8 cellular contexts compared by ENCODE assay signal in the genomic region with DNA sequence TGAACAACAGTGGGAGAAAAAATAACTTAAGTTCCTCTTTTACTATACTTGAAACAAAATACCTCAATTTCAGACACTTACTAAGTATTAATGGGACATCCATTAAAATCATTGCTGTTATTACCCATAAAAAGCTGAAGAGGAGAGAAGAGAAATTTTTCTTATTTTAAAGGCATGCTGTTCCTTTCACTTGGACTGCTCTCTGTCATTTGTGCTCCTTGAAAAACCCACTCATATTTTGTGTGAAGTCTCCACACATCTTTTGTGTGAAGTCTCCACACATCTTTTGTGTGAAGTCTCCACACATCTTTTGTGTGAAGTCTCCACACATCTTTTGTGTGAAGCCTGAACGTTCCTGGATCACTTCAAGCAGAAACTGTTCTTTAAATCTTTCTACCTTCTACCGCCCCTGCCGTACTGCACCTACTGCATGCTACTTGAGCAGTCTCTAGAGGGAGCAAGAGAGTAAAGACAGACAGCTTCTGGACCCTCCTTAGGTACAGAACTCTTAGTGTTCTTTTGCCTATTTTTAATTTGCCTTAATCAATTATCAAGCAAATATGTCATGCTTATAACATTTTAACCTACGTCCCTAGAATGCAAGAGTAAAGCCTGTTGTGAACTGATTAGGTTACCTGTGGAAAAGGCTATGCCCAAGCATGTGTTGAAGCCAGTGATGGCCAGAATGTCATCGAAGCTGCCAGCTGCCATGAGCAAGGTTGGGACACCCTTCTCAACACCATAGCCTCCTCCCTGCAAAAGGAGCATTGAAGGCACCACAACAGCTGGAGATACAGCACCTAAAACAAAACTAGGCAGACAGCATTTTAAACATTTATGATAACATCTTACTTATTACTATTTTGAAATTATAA. TPM values are rescaled to one million over a fixed set of nuclear protein-coding genes. Genes with fewer than 3 reads are reported as not detected.
DNase-seq lines count a peak whose midpoint lies in the region; ATAC-seq, FAIRE-seq and TF ChIP-seq lines count a peak whose summit lies in the region.

No MANE protein-coding gene starts in this region.

- no peaks in the 10 kb centered on the region for H3K27me3 Mint-ChIP-seq in H9 (ENCODE audit: low read depth)
- H3K27me3 Mint-ChIP-seq in naive B cell: no peaks in the 10 kb centered on the region

- no peak overlapping the region for H2BK15ac ChIP-seq in H9 (ENCODE audit: low read depth, low read length)

- TF ChIP-seq POLR2A in endothelial cell of umbilical vein (IDR thresholded peaks at IDR 0.05; ENCODE audit: low read depth, low read length): no peak

- peak; percentile 95 to 99 for ATAC-seq in naive B cell (ENCODE audit: low read depth in 2 of 2)

- no peak overlapping the region for H2AK5ac ChIP-seq in H9 (ENCODE audit: insufficient read length, low read length)

- H3K36me3 ChIP-seq in GM06990 (ENCODE audit: control insufficient read depth, insufficient read depth, low read length) (peaks cover 2% of the 10 kb centered on the region), WERI-Rb-1 (no peaks in the 10 kb centered on the region; the same call in 1 of the 2 replicates), endothelial cell of umbilical vein (ENCODE audit: control insufficient read depth in 2 of 2, extremely low read depth in 1 of 2, insufficient read depth in 2 of 2, low read length in 2 of 2) (peaks cover 0 to 6% of the 10 kb centered on the region in 2 experiments)

- H2BK20ac ChIP-seq in H9 (ENCODE audit: low read depth, low read length, poor library complexity, severe bottlenecking): no peak overlapping the region

- no peak overlapping the region for H4K5ac ChIP-seq in H9 (ENCODE audit: insufficient read length, low read depth, low read length)

- no peak overlapping the region for H2AFZ ChIP-seq in H9 (ENCODE audit: low read length)
- H2AFZ ChIP-seq in endothelial cell of umbilical vein (ENCODE audit: low read depth, low read length): no peak overlapping the region

- no peak overlapping the region for H3K18ac ChIP-seq in H9 (ENCODE audit: insufficient read length, low read depth, low read length)

- H2BK12ac ChIP-seq in H9 (ENCODE audit: insufficient read length, low read depth, low read length): no peak overlapping the region

- H3K4me3 Mint-ChIP-seq in H9: no peak overlapping the region
- peak overlapping the region in 3 of 8 donors; percentile 21 to 71 (median 60) for H3K4me3 Mint-ChIP-seq in naive B cell

- no TSS peak for BruUV-seq in endothelial cell of umbilical vein (replicated peaks; lab: Mats Ljungman, UMichigan)

- no peaks in the 10 kb centered on the region for H4K20me1 ChIP-seq in H9 (ENCODE audit: control insufficient read depth, insufficient read depth, insufficient read length)
- no peaks in the 10 kb centered on the region for H4K20me1 ChIP-seq in endothelial cell of umbilical vein (replicated peaks; ENCODE audit: control insufficient read depth, extremely low read depth, insufficient read depth, low read length)

- H3K9me1 ChIP-seq in endothelial cell of umbilical vein (replicated peaks; ENCODE audit: control insufficient read depth, extremely low read depth, insufficient read depth, low read length): no peaks in the 10 kb centered on the region

- DNase-seq in GM06990 (ENCODE audit: extremely low read depth, insufficient read length) (peak; percentile 8), H9 (peak; percentile 41), LHCN-M2 (ENCODE audit: low read depth) (peak; percentile 28), WERI-Rb-1 (peak; percentile 52), endothelial cell of umbilical vein (ENCODE audit: low read depth, low spot score) (peak; percentile 44), naive B cell (peak; percentile 48), DMS153 (lab: John Stamatoyannopoulos, UW) (no peak)

- H2BK5ac ChIP-seq in H9 (ENCODE audit: insufficient read length, low read length): no peak overlapping the region

- H3K9ac ChIP-seq in H9 (ENCODE audit: extremely low read depth, insufficient read length, low read length) (no peak overlapping the region), endothelial cell of umbilical vein (replicated peaks; ENCODE audit: extremely low read depth, insufficient read depth, low read length) (no peak overlapping the region)

- no peak overlapping the region for H3K27ac ChIP-seq in 22Rv1
- no peak overlapping the region for H3K27ac ChIP-seq in H9 (ENCODE audit: insufficient read length, low read depth, low read length)
- H3K27ac ChIP-seq in WERI-Rb-1: no peak overlapping the region
- H3K27ac ChIP-seq in endothelial cell of umbilical vein (ENCODE audit: insufficient read depth, low read depth, low read length): no peak overlapping the region

- H3K4me1 Mint-ChIP-seq in H9 (peaks cover 9% of the 10 kb centered on the region in 2 experiments), naive B cell (peaks cover 0 to 11% (median 7%) of the 10 kb centered on the region in 3 donors)

- WGBS in H9 (ENCODE audit: extremely low coverage, insufficient read length, low lambda C conversion rate): no CpG with 5 or more reads among the region's 5 CpGs

- H3K4me1 ChIP-seq in H9 (ENCODE audit: insufficient read depth, low read length) (no peaks in the 10 kb centered on the region), endothelial cell of umbilical vein (ENCODE audit: control insufficient read depth, extremely low read depth, insufficient read depth, low read length) (no peaks in the 10 kb centered on the region)

- H3K4me2 ChIP-seq in H9 (ENCODE audit: insufficient read depth, insufficient read length, low read length) (no peak overlapping the region), endothelial cell of umbilical vein (ENCODE audit: insufficient read depth, low read length) (no peak overlapping the region)

- no peak overlapping the region for H3K14ac ChIP-seq in H9 (ENCODE audit: insufficient read depth, low read length)

- dilution Hi-C loops in endothelial cell of umbilical vein (cut with MboI; ENCODE audit: extremely low pct_ligation_motif_present, low sequenced_read_pairs): no loop called here

- POLR2A ChIA-PET in endothelial cell of umbilical vein (lab: Charles Lee): no interaction called here

- no peaks in the 10 kb centered on the region for H3K27me3 ChIP-seq in GM06990 (replicated peaks; ENCODE audit: control insufficient read depth, insufficient read depth, low read length)
- H3K27me3 ChIP-seq in H9 (ENCODE audit: insufficient read depth, low read length): no peaks in the 10 kb centered on the region
- H3K27me3 ChIP-seq in WERI-Rb-1 (ENCODE audit: insufficient read depth, low read depth, severe bottlenecking): no peaks in the 10 kb centered on the region
- H3K27me3 ChIP-seq in endothelial cell of umbilical vein (ENCODE audit: control insufficient read depth in 2 of 2, insufficient read depth in 2 of 2, low read length in 2 of 2): no peaks in the 10 kb centered on the region

- no peaks in the 10 kb centered on the region for H3K9me3 ChIP-seq in H9 (ENCODE audit: control insufficient read depth, low read depth, low read length)
- no peaks in the 10 kb centered on the region for H3K9me3 ChIP-seq in WERI-Rb-1 (ENCODE audit: severe bottlenecking)
- no peaks in the 10 kb centered on the region for H3K9me3 ChIP-seq in endothelial cell of umbilical vein (replicated peaks; ENCODE audit: control insufficient read depth, insufficient read depth, low read length)

- no peak overlapping the region for H3K56ac ChIP-seq in H9 (ENCODE audit: insufficient read length, low read depth, low read length)

- H3K79me2 ChIP-seq in H9 (ENCODE audit: insufficient read depth, low read length): no peaks in the 10 kb centered on the region; the same call in 1 of the 2 replicates
- no peaks in the 10 kb centered on the region for H3K79me2 ChIP-seq in endothelial cell of umbilical vein (ENCODE audit: control insufficient read depth, insufficient read depth, low read length)

- H3K23ac ChIP-seq in H9 (ENCODE audit: insufficient read length, low read depth, low read length): no peak overlapping the region

- no peak overlapping the region for H4K91ac ChIP-seq in H9 (ENCODE audit: insufficient read length, low read depth, low read length)

- H3K36me3 Mint-ChIP-seq in H9 (ENCODE audit: insufficient read depth in 1 of 3, low read depth in 3 of 3) (no peaks in the 10 kb centered on the region), naive B cell (peaks cover 0 to 26% of the 10 kb centered on the region in 2 donors)

- no peak for FAIRE-seq in endothelial cell of umbilical vein (lab: Jason Lieb, UNC)

- H4K8ac ChIP-seq in H9 (replicated peaks; ENCODE audit: insufficient read length, low read depth, low read length): no peak overlapping the region

- H2BK120ac ChIP-seq in H9 (ENCODE audit: low read depth, low read length, poor library complexity, severe bottlenecking): no peak overlapping the region

- no peak overlapping the region for H3K4ac ChIP-seq in H9 (ENCODE audit: low read depth, low read length)

- intact Hi-C loops in endothelial cell of umbilical vein (cut with micrococcal nuclease): loop anchor here (2.0 to 5.0 kb wide), 2 partner anchors 28 to 46 kb away; no protein-coding TSS in a partner anchor

- TF ChIP-seq CTCF in 22Rv1 (IDR thresholded peaks at IDR 0.05) (peak; percentile 88), GM06990 (IDR thresholded peaks at IDR 0.05; ENCODE audit: insufficient read depth, low read length, poor library complexity, severe bottlenecking) (peak; percentile 85), H9 (conservative IDR thresholded peaks at IDR 0.05) (peak; percentile 82), WERI-Rb-1 (IDR thresholded peaks at IDR 0.05; ENCODE audit: low read depth, low read length) (peak; percentile 80), endothelial cell of umbilical vein (IDR thresholded peaks at IDR 0.05; ENCODE audit: extremely low read depth in 1 of 2, insufficient read depth in 1 of 2, low read depth in 1 of 2, low read length in 2 of 2) (peak; percentile 57 to 67)

- H3K4me3 ChIP-seq in GM06990 (replicated peaks; ENCODE audit: low read depth, low read length) (no peak overlapping the region), WERI-Rb-1 (ENCODE audit: low read depth, low read length) (no peak overlapping the region), endothelial cell of umbilical vein (replicated peaks in 1 of 3; ENCODE audit: insufficient read depth in 1 of 3, low read depth in 1 of 3, low read length in 3 of 3) (no peak overlapping the region)

- H3K23me2 ChIP-seq in H9 (ENCODE audit: insufficient read length, low read depth, low read length, poor library complexity, severe bottlenecking): no peaks in the 10 kb centered on the region

- no peaks in the 10 kb centered on the region for H3K9me3 Mint-ChIP-seq in H9
- H3K9me3 Mint-ChIP-seq in naive B cell: no peaks in the 10 kb centered on the region

- CTCF ChIA-PET in endothelial cell of umbilical vein (lab: Charles Lee): interaction anchor here (0.5 to 1.5 kb wide), 13 partner anchors 9 to 739 kb away, joined by 3 to 12 read pairs (median 4); a partner anchor contains a TSS

- H3K79me1 ChIP-seq in H9 (ENCODE audit: insufficient read depth, low read depth, low read length, poor library complexity, severe bottlenecking): no peaks in the 10 kb centered on the region

- H3T11ph ChIP-seq in H9 (ENCODE audit: low read length): no peak overlapping the region

- no peak overlapping the region for H3K27ac Mint-ChIP-seq in H9
- peak overlapping the region in 1 of 6 donors; percentile 80 for H3K27ac Mint-ChIP-seq in naive B cell

RNA-seq across cellular contexts. Expression of a gene that starts 27.1 kb away (rescaled TPM):
- total RNA-seq in H9 (2021) (0.59 and 2.0 TPM in 2 replicates), LHCN-M2 (2014; rRNA removed) (0.13 and 0.52 TPM in 2 replicates), endothelial cell of umbilical vein (0.49 TPM in 1 of 2 replicates, not detected in the other)
- 0.35 TPM for polyA plus RNA-seq in LHCN-M2 (2012)
- polyA plus RNA-seq in endothelial cell of umbilical vein (0.19 TPM in 2 replicates), naive B cell (ENCODE audit: low read depth in 6 of 6) (10 to 100 TPM in 1 of 6 donors, 1 to 10 TPM in 5; 1.7 to 12.5 (median 2.6) TPM)
- 0.07 and 0.12 TPM in 2 replicates for polyA plus RNA-seq in endothelial cell of umbilical vein (2011; cell fraction: cytosol; rRNA removed)
- 0.35 and 0.36 TPM in 2 replicates for polyA plus RNA-seq in endothelial cell of umbilical vein (2011; cell fraction: nucleus; rRNA removed)
- polyA plus RNA-seq in endothelial cell of umbilical vein (2012): 0.20 TPM in 1 of 2 replicates, not detected in the other
- 0.76 and 0.97 TPM in 2 replicates for polyA minus RNA-seq in endothelial cell of umbilical vein
- polyA minus RNA-seq in endothelial cell of umbilical vein (2011; cell fraction: cytosol; rRNA and poly(A)+ RNA removed): not detected
- polyA minus RNA-seq in endothelial cell of umbilical vein (2011; cell fraction: nucleus; rRNA and poly(A)+ RNA removed): 0.96 and 1.3 TPM in 2 replicates

RNA-seq across cellular contexts. Expression of a gene that starts 29.9 kb away (rescaled TPM):
- total RNA-seq in H9 (2021) (6.8 and 7.3 TPM in 2 replicates), LHCN-M2 (2014; rRNA removed) (12.2 and 13.0 TPM in 2 replicates), endothelial cell of umbilical vein (22.0 and 23.5 TPM in 2 replicates)
- polyA plus RNA-seq in LHCN-M2 (2012): 5.3 TPM
- polyA plus RNA-seq in endothelial cell of umbilical vein (9.2 and 9.6 TPM in 2 replicates), naive B cell (ENCODE audit: low read depth in 6 of 6) (10 to 100 TPM; 10.2 to 26.3 (median 16.5) TPM)
- polyA plus RNA-seq in endothelial cell of umbilical vein (2011; cell fraction: cytosol; rRNA removed): 9.1 and 9.5 TPM in 2 replicates
- polyA plus RNA-seq in endothelial cell of umbilical vein (2011; cell fraction: nucleus; rRNA removed): 12.7 and 15.0 TPM in 2 replicates
- 19.4 and 26.8 TPM in 2 replicates for polyA plus RNA-seq in endothelial cell of umbilical vein (2012)
- 17.3 and 22.3 TPM in 2 replicates for polyA minus RNA-seq in endothelial cell of umbilical vein
- polyA minus RNA-seq in endothelial cell of umbilical vein (2011; cell fraction: cytosol; rRNA and poly(A)+ RNA removed): 6.7 TPM
- 17.7 and 18.1 TPM in 2 replicates for polyA minus RNA-seq in endothelial cell of umbilical vein (2011; cell fraction: nucleus; rRNA and poly(A)+ RNA removed)

RNA-seq across cellular contexts. Expression of a gene that starts 53.0 kb away (rescaled TPM):
- 39.3 and 40.2 TPM in 2 replicates for total RNA-seq in H9 (2021)
- total RNA-seq in LHCN-M2 (2014; rRNA removed): 58.6 and 68.1 TPM in 2 replicates
- polyA plus RNA-seq in LHCN-M2 (2012): 40.1 TPM
- total RNA-seq in endothelial cell of umbilical vein: 29.4 and 36.4 TPM in 2 replicates
- polyA plus RNA-seq in endothelial cell of umbilical vein: 37.3 and 40.9 TPM in 2 replicates
- polyA plus RNA-seq in endothelial cell of umbilical vein (2011; cell fraction: cytosol; rRNA removed): 39.3 and 50.8 TPM in 2 replicates
- polyA plus RNA-seq in endothelial cell of umbilical vein (2011; cell fraction: nucleus; rRNA removed): 213 and 249 TPM in 2 replicates
- polyA plus RNA-seq in endothelial cell of umbilical vein (2012): 56.9 and 58.0 TPM in 2 replicates
- polyA minus RNA-seq in endothelial cell of umbilical vein: 29.6 and 34.4 TPM in 2 replicates
- 3.3 TPM for polyA minus RNA-seq in endothelial cell of umbilical vein (2011; cell fraction: cytosol; rRNA and poly(A)+ RNA removed)
- 31.7 and 33.3 TPM in 2 replicates for polyA minus RNA-seq in endothelial cell of umbilical vein (2011; cell fraction: nucleus; rRNA and poly(A)+ RNA removed)
- 10 to 100 TPM; 12.9 to 22.9 (median 18.7) TPM for polyA plus RNA-seq in naive B cell (ENCODE audit: low read depth in 6 of 6)
